In genomic region chr21:15064576-15065380, GRCh38 we compare ENCODE assay signal across 8 cellular contexts. TPM values are rescaled to one million over a fixed set of nuclear protein-coding genes. Genes with fewer than 3 reads are reported as not detected.
DNase-seq lines count a peak whose midpoint lies in the region; ATAC-seq and TF ChIP-seq lines count a peak whose summit lies in the region.

Gene NRIP1 (minus strand): TSS chr21:15065000. CDS start chr21:14968192, 96,808 bp downstream.

- H3K27me3 ChIP-seq in Karpas-422 (ENCODE audit: low read length) = no peaks in the 10 kb centered on the region
- H3K27me3 ChIP-seq in adipocyte (replicated peaks; ENCODE audit: control insufficient read depth, insufficient read depth, low read length) = no peaks in the 10 kb centered on the region
- no peaks in the 10 kb centered on the region for H3K27me3 ChIP-seq in parathyroid adenoma (ENCODE audit: control insufficient read depth, insufficient read depth, low read length)
- no peaks in the 10 kb centered on the region for H3K27me3 ChIP-seq in thyroid gland

- H2AFZ ChIP-seq in Karpas-422 (ENCODE audit: low read length) (no peak within 1 kb of the TSS), parathyroid adenoma (peak within 1 kb of the TSS; percentile 93)

- no peak within 1 kb of the TSS for H3K4me3 ChIP-seq in Karpas-422 (ENCODE audit: low read length)
- H3K4me3 ChIP-seq in adipocyte (ENCODE audit: low read length) = peak within 1 kb of the TSS; percentile 92
- H3K4me3 ChIP-seq in parathyroid adenoma (ENCODE audit: low read depth, low read length) = peak within 1 kb of the TSS; percentile 61
- peak within 1 kb of the TSS; percentile 53 to 82 (median 75) for H3K4me3 ChIP-seq in thyroid gland (replicated peaks in 1 of 3)

- H3K9ac ChIP-seq in Karpas-422 (ENCODE audit: low read length) = no peak within 1 kb of the TSS
- H3K9ac ChIP-seq in adipocyte (ENCODE audit: low read length) = peak within 1 kb of the TSS; percentile 91
- peak within 1 kb of the TSS; percentile 61 for H3K9ac ChIP-seq in parathyroid adenoma

- H3K27ac ChIP-seq in Karpas-422 (ENCODE audit: low read length) (no peak within 1 kb of the TSS), parathyroid adenoma (peak within 1 kb of the TSS; percentile 88), thyroid gland (peak within 1 kb of the TSS; percentile 85 to 97 (median 91))

- H3K36me3 ChIP-seq in Karpas-422 (ENCODE audit: insufficient read depth, low read length) (no peaks in the 10 kb centered on the region), adipocyte (ENCODE audit: control insufficient read depth, insufficient read depth, low read length, severe bottlenecking) (no peaks in the 10 kb centered on the region), parathyroid adenoma (ENCODE audit: control insufficient read depth, insufficient read depth, low read length) (no peaks in the 10 kb centered on the region), thyroid gland (no peaks in the 10 kb centered on the region)

- no peak for TF ChIP-seq CTCF in parathyroid adenoma (IDR thresholded peaks at IDR 0.05)
- no peak for TF ChIP-seq CTCF in thyroid gland (IDR thresholded peaks at IDR 0.05)

- TF ChIP-seq POLR2A in thyroid gland (IDR thresholded peaks at IDR 0.05) = peak; percentile 78 to 94

- H3K9me2 ChIP-seq in Karpas-422 (replicated peaks; ENCODE audit: insufficient read depth, low read length) = no peaks in the 10 kb centered on the region

- H3K79me2 ChIP-seq in Karpas-422 (ENCODE audit: low read length) = no peaks in the 10 kb centered on the region
- no peaks in the 10 kb centered on the region for H3K79me2 ChIP-seq in parathyroid adenoma

- peak; percentile 62 for ATAC-seq in GM21737 (IDR thresholded peaks at IDR 0.05; ENCODE audit: unreplicated experiment)
- ATAC-seq in Right ventricle myocardium superior (ENCODE audit: poor library complexity) = peak; percentile 94

- peaks cover 3% of the 10 kb centered on the region; the same call in 1 of the 2 replicates for H3K4me1 ChIP-seq in Karpas-422 (ENCODE audit: low read length)
- H3K4me1 ChIP-seq in adipocyte (ENCODE audit: control insufficient read depth, insufficient read depth, low read length) = peaks cover 29% of the 10 kb centered on the region
- no peaks in the 10 kb centered on the region for H3K4me1 ChIP-seq in parathyroid adenoma
- H3K4me1 ChIP-seq in thyroid gland = peaks cover 8 to 19% of the 10 kb centered on the region in 2 donors

- H3K4me2 ChIP-seq in Karpas-422 (ENCODE audit: low read depth, low read length, poor library complexity, severe bottlenecking) (peak within 1 kb of the TSS; percentile 28), parathyroid adenoma (ENCODE audit: low read length) (peak within 1 kb of the TSS; percentile 55)

- H3K9me3 ChIP-seq in Karpas-422 (ENCODE audit: low read length) = no peaks in the 10 kb centered on the region
- no peaks in the 10 kb centered on the region for H3K9me3 ChIP-seq in adipocyte (ENCODE audit: control insufficient read depth, low read length)
- H3K9me3 ChIP-seq in parathyroid adenoma (ENCODE audit: control insufficient read depth, low read length) = no peaks in the 10 kb centered on the region
- no peaks in the 10 kb centered on the region for H3K9me3 ChIP-seq in thyroid gland

- no peaks in the 10 kb centered on the region for H4K20me1 ChIP-seq in Karpas-422 (ENCODE audit: insufficient read depth, low read depth, low read length)

- intact Hi-C loops in Right ventricle myocardium superior (cut with DNase I) = loop anchor here (5.0 to 10.0 kb wide), 3 partner anchors 60 to 418 kb away; no protein-coding TSS in a partner anchor
- intact Hi-C loops in thyroid gland (cut with DNase I) = no loop called here

- DNase-seq in DMS53 (lab: John Stamatoyannopoulos, UW) = peak; percentile 88
- DNase-seq in Karpas-422 = no peak
- DNase-seq in SW480 (ENCODE audit: low spot score) = peak; percentile 82
- DNase-seq in adipocyte (ENCODE audit: low read depth) = peak; percentile 96
- peak; percentile 95 for DNase-seq in Right ventricle myocardium superior
- DNase-seq in thyroid gland = peak; percentile 88 to 91

- whole genome bisulfite sequencing in thyroid gland, 2 donors = 0% methylated on average over 9 to 21 of the region's 115 CpGs

RNA-seq across cellular contexts. Expression of gene NRIP1, which starts in this region (rescaled TPM):
- not detected in 2 replicates for total RNA-seq in Karpas-422 (2014; rRNA removed; shearing (Covaris generic); ENCODE audit: low replicate concordance)
- total RNA-seq in Right ventricle myocardium superior = 15.4 TPM
- 10 to 100 TPM; 19.4 to 37.5 (median 28.2) TPM for total RNA-seq in thyroid gland

Comparison
In these comparisons a context has a peak if more than half of its experiments do, and no peak if none do; other contexts are left out.
1. RNA of gene NRIP1 (total RNA-seq): 19.4 to 37.5 TPM in thyroid gland and 15.4 TPM in Right ventricle myocardium superior (single experiment); not detected in Karpas-422; every median in the first group is over 10 times any median in the second.